Comparison of ENCODE assay signal across 9 cellular contexts in genomic region chr10:86139066-86139657, GRCh38.
DNase-seq lines count a peak whose midpoint lies in the region; ATAC-seq and TF ChIP-seq lines count a peak whose summit lies in the region.
"Had no signal": no experiment of that assay in that cellular context is flagged by ENCODE, and none has a peak within 500 bp of the region (broad histone marks: within the 10 kb centered on the region; RNA-seq: fewer than 3 reads in every experiment).

No MANE protein-coding gene starts in this region.

- no peak overlapping the region for H3K27ac Mint-ChIP-seq in endothelial cell (ENCODE audit: unreplicated experiment)

- H3K9me3 Mint-ChIP-seq in endothelial cell (ENCODE audit: unreplicated experiment) = no peaks in the 10 kb centered on the region

- peaks cover 7% of the 10 kb centered on the region for H3K27me3 Mint-ChIP-seq in endothelial cell (ENCODE audit: unreplicated experiment)

- peak; percentile 2 for DNase-seq in SKM-1 (lab: John Stamatoyannopoulos, UW; ENCODE audit: unreplicated experiment)
- no peak for DNase-seq in SKM-1 treated with dmso at 0.1 percent for 144 hours (lab: John Stamatoyannopoulos, UW; ENCODE audit: unreplicated experiment)
- DNase-seq in MV-4-11 (lab: John Stamatoyannopoulos, UW) = peak; percentile 7
- DNase-seq in endothelial cell (ENCODE audit: low spot score) = peak; percentile 61
- DNase-seq in stimulated activated CD4-positive, alpha-beta T cell treated with anti-CD3 and anti-CD28 coated beads, Interleukin-2, amount 100 ng/mL, for 48 hours = peak; percentile 29 to 34
- no peak for DNase-seq in NCI-H1694 treated with DMSO at 0.1 percent for 48 hours (lab: John Stamatoyannopoulos, UW)
- DNase-seq in NCI-H1436 treated with DMSO at 0.1 percent for 48 hours (lab: John Stamatoyannopoulos, UW) = no peak
- DNase-seq: kidney glomerular epithelial cell had no signal

- H3K4me3 Mint-ChIP-seq in endothelial cell (ENCODE audit: unreplicated experiment) = no peak overlapping the region

- TF ChIP-seq CTCF in endothelial cell (IDR thresholded peaks at IDR 0.05; ENCODE audit: unreplicated experiment) = peak; percentile 58

- ATAC-seq in GM21619 (IDR thresholded peaks at IDR 0.05; ENCODE audit: unreplicated experiment) = no peak

- no peaks in the 10 kb centered on the region for H3K36me3 Mint-ChIP-seq in endothelial cell (ENCODE audit: low read depth, unreplicated experiment)

- H3K4me1 Mint-ChIP-seq in endothelial cell (ENCODE audit: unreplicated experiment) = no peaks in the 10 kb centered on the region

Comparison
In these comparisons a context has a peak if more than half of its experiments do, and no peak if none do; other contexts are left out.
1. DNase-seq: peak in SKM-1 (single experiment), MV-4-11 (single experiment), endothelial cell (single experiment) and stimulated activated CD4-positive, alpha-beta T cell treated with anti-CD3 and anti-CD28 coated beads, Interleukin-2, amount 100 ng/mL, for 48 hours (2 of 2); none in SKM-1 treated with dmso at 0.1 percent for 144 hours (single experiment), NCI-H1694 treated with DMSO at 0.1 percent for 48 hours (single experiment) and NCI-H1436 treated with DMSO at 0.1 percent for 48 hours (single experiment).